In genomic region chr6:46015119-46015968, GRCh38 we compare ENCODE assay signal across 8 cellular contexts. TPM values are rescaled to one million over a fixed set of nuclear protein-coding genes. Genes with fewer than 3 reads are reported as not detected.
DNase-seq lines count a peak whose midpoint lies in the region; ATAC-seq and TF ChIP-seq lines count a peak whose summit lies in the region.

CLIC5 (minus strand) TSS chr6:46015860; CDS start chr6:46015542, 318 bp downstream.

- H3K27me3 Mint-ChIP-seq in activated T-helper 17 cell treated with anti-CD3 and anti-CD28 coated beads, Interleukin-2, amount 50 U/mL, for 72 hours = no peaks in the 10 kb centered on the region
- peaks cover 10% of the 10 kb centered on the region for H3K27me3 Mint-ChIP-seq in progenitor cell of endocrine pancreas

- peak within 1 kb of the TSS; percentile 64 for H3K27ac ChIP-seq in cardiac muscle cell

- no peak for TF ChIP-seq CTCF in cardiac muscle cell (IDR thresholded peaks at IDR 0.05; ENCODE audit: low read depth, low read length)
- no peak for TF ChIP-seq CTCF in progenitor cell of endocrine pancreas (IDR thresholded peaks at IDR 0.05; ENCODE audit: unreplicated experiment)

- no peaks in the 10 kb centered on the region for H3K9me3 ChIP-seq in cardiac muscle cell (ENCODE audit: low read depth)

- H3K4me3 Mint-ChIP-seq in activated T-helper 17 cell treated with anti-CD3 and anti-CD28 coated beads, Interleukin-2, amount 50 U/mL, for 72 hours = peak within 1 kb of the TSS; percentile 84
- H3K4me3 Mint-ChIP-seq in progenitor cell of endocrine pancreas (ENCODE audit: low read depth) = peak within 1 kb of the TSS; percentile 80

- peak within 1 kb of the TSS; percentile 73 for H3K27ac Mint-ChIP-seq in activated T-helper 17 cell treated with anti-CD3 and anti-CD28 coated beads, Interleukin-2, amount 50 U/mL, for 72 hours
- peak within 1 kb of the TSS; percentile 65 for H3K27ac Mint-ChIP-seq in progenitor cell of endocrine pancreas

- no peaks in the 10 kb centered on the region for H3K36me3 ChIP-seq in cardiac muscle cell

- H3K4me1 Mint-ChIP-seq in activated T-helper 17 cell treated with anti-CD3 and anti-CD28 coated beads, Interleukin-2, amount 50 U/mL, for 72 hours = peaks cover 34% of the 10 kb centered on the region
- H3K4me1 Mint-ChIP-seq in progenitor cell of endocrine pancreas (ENCODE audit: low read depth) = peaks cover 28% of the 10 kb centered on the region

- H3K4me1 ChIP-seq in cardiac muscle cell (ENCODE audit: low read depth) = peaks cover 7% of the 10 kb centered on the region

- no peaks in the 10 kb centered on the region for H3K36me3 Mint-ChIP-seq in activated T-helper 17 cell treated with anti-CD3 and anti-CD28 coated beads, Interleukin-2, amount 50 U/mL, for 72 hours (ENCODE audit: low read depth)
- peaks cover 2% of the 10 kb centered on the region for H3K36me3 Mint-ChIP-seq in progenitor cell of endocrine pancreas (ENCODE audit: insufficient read depth)

- peak within 1 kb of the TSS; percentile 77 for H3K4me3 ChIP-seq in cardiac muscle cell

- ATAC-seq in activated T-helper 17 cell treated with anti-CD3 and anti-CD28 coated beads, Interleukin-2, amount 50 U/mL, for 72 hours (replicated peaks) = peak; percentile 15
- ATAC-seq in HG03469 (IDR thresholded peaks at IDR 0.05; ENCODE audit: unreplicated experiment) (no peak), HG02885 (IDR thresholded peaks at IDR 0.05; ENCODE audit: poor library complexity, unreplicated experiment) (no peak), HG03520 (IDR thresholded peaks at IDR 0.05; ENCODE audit: unreplicated experiment) (no peak)

- peaks cover 9% of the 10 kb centered on the region for H3K27me3 ChIP-seq in cardiac muscle cell

- no peaks in the 10 kb centered on the region for H3K9me3 Mint-ChIP-seq in activated T-helper 17 cell treated with anti-CD3 and anti-CD28 coated beads, Interleukin-2, amount 50 U/mL, for 72 hours
- no peaks in the 10 kb centered on the region for H3K9me3 Mint-ChIP-seq in progenitor cell of endocrine pancreas (ENCODE audit: low read depth)

- peak; percentile 17 for DNase-seq in stimulated activated CD4-positive, alpha-beta T cell treated with anti-CD3 and anti-CD28 coated beads, Interleukin-12 subunit alpha, Interleukin-12 subunit beta, amount 100 ng/mL, for 4 hours
- no peak for DNase-seq in stimulated activated CD4-positive, alpha-beta T cell treated with anti-CD3 and anti-CD28 coated beads, Interleukin-2, amount 100 ng/mL, for 48 hours
- DNase-seq in cardiac muscle cell (ENCODE audit: low read depth in 1 of 2, low spot score in 1 of 2) (peak in 1 of 2 donors; percentile 81), progenitor cell of endocrine pancreas (ENCODE audit: low spot score, unreplicated experiment) (peak; percentile 30)

RNA-seq across cellular contexts. Expression of gene CLIC5, which starts in this region (rescaled TPM):
- 10 to 100 TPM; 10.6 to 10.7 TPM for total RNA-seq in activated T-helper 17 cell treated with anti-CD3 and anti-CD28 coated beads, Interleukin-2, amount 50 U/mL, for 72 hours
- total RNA-seq in cardiac muscle cell (11.2 and 24.5 TPM in 2 replicates), progenitor cell of endocrine pancreas (28.4 and 35.9 TPM in 2 replicates)
- polyA plus RNA-seq in cardiac muscle cell = 10.5 and 13.5 TPM in 2 replicates

Comparison
In these comparisons a context has a peak if more than half of its experiments do, and no peak if none do; other contexts are left out.
1. DNase-seq: peak in stimulated activated CD4-positive, alpha-beta T cell treated with anti-CD3 and anti-CD28 coated beads, Interleukin-12 subunit alpha, Interleukin-12 subunit beta, amount 100 ng/mL, for 4 hours (single experiment) and progenitor cell of endocrine pancreas (single experiment); none in stimulated activated CD4-positive, alpha-beta T cell treated with anti-CD3 and anti-CD28 coated beads, Interleukin-2, amount 100 ng/mL, for 48 hours (0 of 2).